In genomic region chr7:130272456-130273080, GRCh38 we compare ENCODE assay signal across 8 cellular contexts. TPM values are rescaled to one million over a fixed set of nuclear protein-coding genes. Genes with fewer than 3 reads are reported as not detected.
DNase-seq lines count a peak whose midpoint lies in the region; ATAC-seq and TF ChIP-seq lines count a peak whose summit lies in the region.

No MANE protein-coding gene starts in this region.

- H3K9me3 Mint-ChIP-seq in T-cell (no peaks in the 10 kb centered on the region), type B pancreatic cell (peaks cover 10% of the 10 kb centered on the region)
- H3K9me3 Mint-ChIP-seq in activated CD4-positive, alpha-beta T cell treated with anti-CD3 and anti-CD28 coated beads, Interleukin-2, amount 10 ng/mL, durations not matched to agents 7 days and 5 days: no peaks in the 10 kb centered on the region

- no peaks in the 10 kb centered on the region for H3K36me3 Mint-ChIP-seq in T-cell
- no peaks in the 10 kb centered on the region for H3K36me3 Mint-ChIP-seq in type B pancreatic cell
- no peaks in the 10 kb centered on the region for H3K36me3 Mint-ChIP-seq in activated CD4-positive, alpha-beta T cell treated with anti-CD3 and anti-CD28 coated beads, Interleukin-2, amount 10 ng/mL, durations not matched to agents 7 days and 5 days (ENCODE audit: low read depth)

- peaks cover 0 to 35% of the 10 kb centered on the region in 2 donors for H3K27me3 Mint-ChIP-seq in T-cell
- no peaks in the 10 kb centered on the region for H3K27me3 Mint-ChIP-seq in type B pancreatic cell
- peaks cover 4% of the 10 kb centered on the region for H3K27me3 Mint-ChIP-seq in activated CD4-positive, alpha-beta T cell treated with anti-CD3 and anti-CD28 coated beads, Interleukin-2, amount 10 ng/mL, durations not matched to agents 7 days and 5 days

- H3K4me1 Mint-ChIP-seq in T-cell (peaks cover 9 to 15% (median 9%) of the 10 kb centered on the region in 3 donors), type B pancreatic cell (ENCODE audit: unreplicated experiment) (peaks cover 70% of the 10 kb centered on the region)
- H3K4me1 Mint-ChIP-seq in activated CD4-positive, alpha-beta T cell treated with anti-CD3 and anti-CD28 coated beads, Interleukin-2, amount 10 ng/mL, durations not matched to agents 7 days and 5 days: peaks cover 13% of the 10 kb centered on the region

- POLR2A ChIA-PET in T-cell (lab: Charles Lee): interaction anchor here in 1 of 2 donors (0.7 kb wide), 1 partner anchor 369 kb away, joined by 3 read pairs; no protein-coding TSS in a partner anchor
- POLR2A ChIA-PET in activated CD4-positive, alpha-beta T cell treated with anti-CD3 and anti-CD28 coated beads, Interleukin-2, amount 10 ng/mL, durations not matched to agents 7 days and 5 days (lab: Charles Lee): no interaction called here

- no peak overlapping the region for H3K27ac Mint-ChIP-seq in T-cell
- H3K27ac Mint-ChIP-seq in type B pancreatic cell: peak overlapping the region; percentile 93
- H3K27ac Mint-ChIP-seq in activated CD4-positive, alpha-beta T cell treated with anti-CD3 and anti-CD28 coated beads, Interleukin-2, amount 10 ng/mL, durations not matched to agents 7 days and 5 days: no peak overlapping the region

- peak overlapping the region in 2 of 3 donors; percentile 64 to 78 for H3K4me3 Mint-ChIP-seq in T-cell
- peak overlapping the region; percentile 82 for H3K4me3 Mint-ChIP-seq in type B pancreatic cell
- no peak overlapping the region for H3K4me3 Mint-ChIP-seq in activated CD4-positive, alpha-beta T cell treated with anti-CD3 and anti-CD28 coated beads, Interleukin-2, amount 10 ng/mL, durations not matched to agents 7 days and 5 days

- DNase-seq in NCI-H2107 treated with DMSO at 0.1 percent for 48 hours (lab: John Stamatoyannopoulos, UW; ENCODE audit: unreplicated experiment) (peak; percentile 55), NCI-H2107 (lab: John Stamatoyannopoulos, UW) (no peak), T-cell (no peak), iPS-NIHi11 (ENCODE audit: low spot score) (peak; percentile 17), type B pancreatic cell (ENCODE audit: extremely low spot score, unreplicated experiment) (no peak), T-helper 9 cell (no peak)
- no peak for DNase-seq in activated CD4-positive, alpha-beta T cell treated with anti-CD3 and anti-CD28 coated beads, Interleukin-2, amount 10 ng/mL, durations not matched to agents 7 days and 5 days

- TF ChIP-seq CTCF in type B pancreatic cell (conservative IDR thresholded peaks at IDR 0.05): no peak

- ATAC-seq in T-cell (replicated peaks in 1 of 4) (no peak), SK-N-SH treated with all-trans-retinoic acid at 6 μM for 48 hours (no peak)

- CTCF ChIA-PET in T-cell (lab: Charles Lee): interaction anchor here in 1 of 2 donors (0.5 to 0.7 kb wide), 2 partner anchors 486 to 672 kb away, joined by 4 to 7 read pairs; no protein-coding TSS in a partner anchor
- CTCF ChIA-PET in activated CD4-positive, alpha-beta T cell treated with anti-CD3 and anti-CD28 coated beads, Interleukin-2, amount 10 ng/mL, durations not matched to agents 7 days and 5 days (lab: Charles Lee): interaction anchor here (0.5 kb wide), 1 partner anchor 106 kb away, joined by 3 read pairs; no protein-coding TSS in a partner anchor

TF ChIP-seq in SK-N-SH treated with all-trans-retinoic acid at 6 μM for 48 hours, 23 proteins besides CTCF, POLR2A, EP300 and RAD21 (continues in another document):
- no peak for TF ChIP-seq RARB (CRISPR knock-in tag; IDR thresholded peaks at IDR 0.05)
- no peak for TF ChIP-seq TSHZ2 (CRISPR knock-in tag; IDR thresholded peaks at IDR 0.05)
- no peak for TF ChIP-seq TOX (CRISPR knock-in tag; IDR thresholded peaks at IDR 0.05; ENCODE audit: borderline replicate concordance)
- TF ChIP-seq ESRRG (CRISPR knock-in tag; IDR thresholded peaks at IDR 0.05): no peak
- no peak for TF ChIP-seq ZC3H10 (CRISPR knock-in tag; IDR thresholded peaks at IDR 0.05)
- no peak for TF ChIP-seq CSRNP3 (CRISPR knock-in tag; IDR thresholded peaks at IDR 0.05)
- TF ChIP-seq CSDC2 (CRISPR knock-in tag; IDR thresholded peaks at IDR 0.05): no peak
- TF ChIP-seq PPARA (CRISPR knock-in tag; IDR thresholded peaks at IDR 0.05; ENCODE audit: borderline replicate concordance): no peak
- TF ChIP-seq ZNF565 (CRISPR knock-in tag; conservative IDR thresholded peaks at IDR 0.05; ENCODE audit: low read depth): no peak
- TF ChIP-seq GLIS3 (CRISPR knock-in tag; IDR thresholded peaks at IDR 0.05): no peak
- no peak for TF ChIP-seq POU6F1 (CRISPR knock-in tag; IDR thresholded peaks at IDR 0.05; ENCODE audit: borderline replicate concordance, low read depth)
- no peak for TF ChIP-seq OSR1 (CRISPR knock-in tag; IDR thresholded peaks at IDR 0.05)
- TF ChIP-seq PATZ1 (CRISPR knock-in tag; IDR thresholded peaks at IDR 0.05; ENCODE audit: borderline replicate concordance): no peak
- TF ChIP-seq TCF4 (CRISPR knock-in tag; IDR thresholded peaks at IDR 0.05; ENCODE audit: borderline replicate concordance): no peak
- no peak for TF ChIP-seq ZNF70 (CRISPR knock-in tag; IDR thresholded peaks at IDR 0.05)
- no peak for TF ChIP-seq SNAI2 (CRISPR knock-in tag; IDR thresholded peaks at IDR 0.05)

RNA-seq across cellular contexts. Expression of gene CPA2, which starts 5.9 kb away (rescaled TPM):
- total RNA-seq in T-cell (1 to 10 TPM in 3 of 5 donors, not detected in 2; 1.7 to 3.1 (median 2.2) TPM), type B pancreatic cell (ENCODE audit: low replicate concordance) (16.3 and 19.8 TPM in 2 replicates)
- not detected for total RNA-seq in activated CD4-positive, alpha-beta T cell treated with anti-CD3 and anti-CD28 coated beads, Interleukin-2, amount 10 ng/mL, durations not matched to agents 7 days and 5 days

RNA-seq across cellular contexts. Expression of gene CPA4, which starts 20.4 kb away (rescaled TPM):
- total RNA-seq in T-cell: under 1 TPM in 1 of 5 donors, not detected in 4; 0.23 TPM
- total RNA-seq in type B pancreatic cell (ENCODE audit: low replicate concordance): 7.4 and 17.4 TPM in 2 replicates
- not detected for total RNA-seq in activated CD4-positive, alpha-beta T cell treated with anti-CD3 and anti-CD28 coated beads, Interleukin-2, amount 10 ng/mL, durations not matched to agents 7 days and 5 days

Comparison
In these comparisons a context has a peak if more than half of its experiments do, and no peak if none do; other contexts are left out.
1. DNase-seq: peak in NCI-H2107 treated with DMSO at 0.1 percent for 48 hours (single experiment) and iPS-NIHi11 (single experiment); none in NCI-H2107 (single experiment), T-cell (0 of 34), type B pancreatic cell (single experiment), activated CD4-positive, alpha-beta T cell treated with anti-CD3 and anti-CD28 coated beads, Interleukin-2, amount 10 ng/mL, durations not matched to agents 7 days and 5 days (single experiment) and T-helper 9 cell (single experiment).